Comparison of ENCODE assay signal across 1 cellular context in genomic region chr2:98445708-98446577, GRCh38.
TF ChIP-seq lines count a peak whose summit lies in the region.

No MANE protein-coding gene starts in this region.

TF ChIP-seq in HepG2, 621 proteins besides CTCF, POLR2A, EP300 and RAD21 (continued from another document and continues in another):
- TF ChIP-seq, protein P1, sequence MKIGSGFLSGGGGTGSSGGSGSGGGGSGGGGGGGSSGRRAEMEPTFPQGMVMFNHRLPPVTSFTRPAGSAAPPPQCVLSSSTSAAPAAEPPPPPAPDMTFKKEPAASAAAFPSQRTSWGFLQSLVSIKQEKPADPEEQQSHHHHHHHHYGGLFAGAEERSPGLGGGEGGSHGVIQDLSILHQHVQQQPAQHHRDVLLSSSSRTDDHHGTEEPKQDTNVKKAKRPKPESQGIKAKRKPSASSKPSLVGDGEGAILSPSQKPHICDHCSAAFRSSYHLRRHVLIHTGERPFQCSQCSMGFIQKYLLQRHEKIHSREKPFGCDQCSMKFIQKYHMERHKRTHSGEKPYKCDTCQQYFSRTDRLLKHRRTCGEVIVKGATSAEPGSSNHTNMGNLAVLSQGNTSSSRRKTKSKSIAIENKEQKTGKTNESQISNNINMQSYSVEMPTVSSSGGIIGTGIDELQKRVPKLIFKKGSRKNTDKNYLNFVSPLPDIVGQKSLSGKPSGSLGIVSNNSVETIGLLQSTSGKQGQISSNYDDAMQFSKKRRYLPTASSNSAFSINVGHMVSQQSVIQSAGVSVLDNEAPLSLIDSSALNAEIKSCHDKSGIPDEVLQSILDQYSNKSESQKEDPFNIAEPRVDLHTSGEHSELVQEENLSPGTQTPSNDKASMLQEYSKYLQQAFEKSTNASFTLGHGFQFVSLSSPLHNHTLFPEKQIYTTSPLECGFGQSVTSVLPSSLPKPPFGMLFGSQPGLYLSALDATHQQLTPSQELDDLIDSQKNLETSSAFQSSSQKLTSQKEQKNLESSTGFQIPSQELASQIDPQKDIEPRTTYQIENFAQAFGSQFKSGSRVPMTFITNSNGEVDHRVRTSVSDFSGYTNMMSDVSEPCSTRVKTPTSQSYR (CRISPR knock-in tag; IDR thresholded peaks at IDR 0.05; ENCODE audit: borderline replicate concordance), result peak; percentile 50; the same call in 1 of the 2 replicates
- peak; percentile 60; the same call in 1 of the 2 replicates for TF ChIP-seq ZBTB4 (CRISPR knock-in tag; IDR thresholded peaks at IDR 0.05; ENCODE audit: borderline replicate concordance)
- TF ChIP-seq ZNF572 (CRISPR knock-in tag; IDR thresholded peaks at IDR 0.05), result peak; percentile 74; the same call in 1 of the 2 replicates
- 0 out of 2 replicates have a peak, but pooled peaks have one; percentile 78 for TF ChIP-seq CENPBD1 (CRISPR knock-in tag; IDR thresholded peaks at IDR 0.05; ENCODE audit: borderline replicate concordance, low read depth)
- TF ChIP-seq, protein P2, sequence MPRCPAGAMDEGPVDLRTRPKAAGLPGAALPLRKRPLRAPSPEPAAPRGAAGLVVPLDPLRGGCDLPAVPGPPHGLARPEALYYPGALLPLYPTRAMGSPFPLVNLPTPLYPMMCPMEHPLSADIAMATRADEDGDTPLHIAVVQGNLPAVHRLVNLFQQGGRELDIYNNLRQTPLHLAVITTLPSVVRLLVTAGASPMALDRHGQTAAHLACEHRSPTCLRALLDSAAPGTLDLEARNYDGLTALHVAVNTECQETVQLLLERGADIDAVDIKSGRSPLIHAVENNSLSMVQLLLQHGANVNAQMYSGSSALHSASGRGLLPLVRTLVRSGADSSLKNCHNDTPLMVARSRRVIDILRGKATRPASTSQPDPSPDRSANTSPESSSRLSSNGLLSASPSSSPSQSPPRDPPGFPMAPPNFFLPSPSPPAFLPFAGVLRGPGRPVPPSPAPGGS (CRISPR knock-in tag; IDR thresholded peaks at IDR 0.05), result 0 out of 2 replicates have a peak, but pooled peaks have one; percentile 74
- TF ChIP-seq MAFK (conservative IDR thresholded peaks at IDR 0.05 in 1 of 2, IDR thresholded peaks at IDR 0.05 in 1 of 2; ENCODE audit: low read length in 2 of 2), result peak in 1 of 2 experiments; percentile 19; a peak in 1 of 4 replicates
- 0 out of 2 replicates have a peak, but pooled peaks have one; percentile 6 for TF ChIP-seq TBX2 (CRISPR knock-in tag; IDR thresholded peaks at IDR 0.05; ENCODE audit: borderline replicate concordance)
- TF ChIP-seq ZNF879 (CRISPR knock-in tag; IDR thresholded peaks at IDR 0.05), result no peak
- TF ChIP-seq SAP130 (CRISPR knock-in tag; IDR thresholded peaks at IDR 0.05; ENCODE audit: low read depth), result peak; percentile 57; the same call in 1 of the 2 replicates
- TF ChIP-seq, protein P3, sequence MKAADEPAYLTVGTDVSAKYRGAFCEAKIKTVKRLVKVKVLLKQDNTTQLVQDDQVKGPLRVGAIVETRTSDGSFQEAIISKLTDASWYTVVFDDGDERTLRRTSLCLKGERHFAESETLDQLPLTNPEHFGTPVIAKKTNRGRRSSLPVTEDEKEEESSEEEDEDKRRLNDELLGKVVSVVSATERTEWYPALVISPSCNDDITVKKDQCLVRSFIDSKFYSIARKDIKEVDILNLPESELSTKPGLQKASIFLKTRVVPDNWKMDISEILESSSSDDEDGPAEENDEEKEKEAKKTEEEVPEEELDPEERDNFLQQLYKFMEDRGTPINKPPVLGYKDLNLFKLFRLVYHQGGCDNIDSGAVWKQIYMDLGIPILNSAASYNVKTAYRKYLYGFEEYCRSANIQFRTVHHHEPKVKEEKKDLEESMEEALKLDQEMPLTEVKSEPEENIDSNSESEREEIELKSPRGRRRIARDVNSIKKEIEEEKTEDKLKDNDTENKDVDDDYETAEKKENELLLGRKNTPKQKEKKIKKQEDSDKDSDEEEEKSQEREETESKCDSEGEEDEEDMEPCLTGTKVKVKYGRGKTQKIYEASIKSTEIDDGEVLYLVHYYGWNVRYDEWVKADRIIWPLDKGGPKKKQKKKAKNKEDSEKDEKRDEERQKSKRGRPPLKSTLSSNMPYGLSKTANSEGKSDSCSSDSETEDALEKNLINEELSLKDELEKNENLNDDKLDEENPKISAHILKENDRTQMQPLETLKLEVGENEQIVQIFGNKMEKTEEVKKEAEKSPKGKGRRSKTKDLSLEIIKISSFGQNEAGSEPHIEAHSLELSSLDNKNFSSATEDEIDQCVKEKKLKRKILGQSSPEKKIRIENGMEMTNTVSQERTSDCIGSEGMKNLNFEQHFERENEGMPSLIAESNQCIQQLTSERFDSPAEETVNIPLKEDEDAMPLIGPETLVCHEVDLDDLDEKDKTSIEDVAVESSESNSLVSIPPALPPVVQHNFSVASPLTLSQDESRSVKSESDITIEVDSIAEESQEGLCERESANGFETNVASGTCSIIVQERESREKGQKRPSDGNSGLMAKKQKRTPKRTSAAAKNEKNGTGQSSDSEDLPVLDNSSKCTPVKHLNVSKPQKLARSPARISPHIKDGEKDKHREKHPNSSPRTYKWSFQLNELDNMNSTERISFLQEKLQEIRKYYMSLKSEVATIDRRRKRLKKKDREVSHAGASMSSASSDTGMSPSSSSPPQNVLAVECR (CRISPR knock-in tag; IDR thresholded peaks at IDR 0.05; ENCODE audit: borderline replicate concordance), result peak; percentile 52; the same call in 1 of the 2 replicates
- TF ChIP-seq ZNF484 (CRISPR knock-in tag; IDR thresholded peaks at IDR 0.05; ENCODE audit: borderline replicate concordance, low read depth), result no peak
- TF ChIP-seq, protein P4, sequence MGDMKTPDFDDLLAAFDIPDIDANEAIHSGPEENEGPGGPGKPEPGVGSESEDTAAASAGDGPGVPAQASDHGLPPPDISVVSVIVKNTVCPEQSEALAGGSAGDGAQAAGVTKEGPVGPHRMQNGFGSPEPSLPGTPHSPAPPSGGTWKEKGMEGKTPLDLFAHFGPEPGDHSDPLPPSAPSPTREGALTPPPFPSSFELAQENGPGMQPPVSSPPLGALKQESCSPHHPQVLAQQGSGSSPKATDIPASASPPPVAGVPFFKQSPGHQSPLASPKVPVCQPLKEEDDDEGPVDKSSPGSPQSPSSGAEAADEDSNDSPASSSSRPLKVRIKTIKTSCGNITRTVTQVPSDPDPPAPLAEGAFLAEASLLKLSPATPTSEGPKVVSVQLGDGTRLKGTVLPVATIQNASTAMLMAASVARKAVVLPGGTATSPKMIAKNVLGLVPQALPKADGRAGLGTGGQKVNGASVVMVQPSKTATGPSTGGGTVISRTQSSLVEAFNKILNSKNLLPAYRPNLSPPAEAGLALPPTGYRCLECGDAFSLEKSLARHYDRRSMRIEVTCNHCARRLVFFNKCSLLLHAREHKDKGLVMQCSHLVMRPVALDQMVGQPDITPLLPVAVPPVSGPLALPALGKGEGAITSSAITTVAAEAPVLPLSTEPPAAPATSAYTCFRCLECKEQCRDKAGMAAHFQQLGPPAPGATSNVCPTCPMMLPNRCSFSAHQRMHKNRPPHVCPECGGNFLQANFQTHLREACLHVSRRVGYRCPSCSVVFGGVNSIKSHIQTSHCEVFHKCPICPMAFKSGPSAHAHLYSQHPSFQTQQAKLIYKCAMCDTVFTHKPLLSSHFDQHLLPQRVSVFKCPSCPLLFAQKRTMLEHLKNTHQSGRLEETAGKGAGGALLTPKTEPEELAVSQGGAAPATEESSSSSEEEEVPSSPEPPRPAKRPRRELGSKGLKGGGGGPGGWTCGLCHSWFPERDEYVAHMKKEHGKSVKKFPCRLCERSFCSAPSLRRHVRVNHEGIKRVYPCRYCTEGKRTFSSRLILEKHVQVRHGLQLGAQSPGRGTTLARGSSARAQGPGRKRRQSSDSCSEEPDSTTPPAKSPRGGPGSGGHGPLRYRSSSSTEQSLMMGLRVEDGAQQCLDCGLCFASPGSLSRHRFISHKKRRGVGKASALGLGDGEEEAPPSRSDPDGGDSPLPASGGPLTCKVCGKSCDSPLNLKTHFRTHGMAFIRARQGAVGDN (CRISPR knock-in tag; IDR thresholded peaks at IDR 0.05), result peak; percentile 32; the same call in 1 of the 2 replicates
- TF ChIP-seq, protein P5, sequence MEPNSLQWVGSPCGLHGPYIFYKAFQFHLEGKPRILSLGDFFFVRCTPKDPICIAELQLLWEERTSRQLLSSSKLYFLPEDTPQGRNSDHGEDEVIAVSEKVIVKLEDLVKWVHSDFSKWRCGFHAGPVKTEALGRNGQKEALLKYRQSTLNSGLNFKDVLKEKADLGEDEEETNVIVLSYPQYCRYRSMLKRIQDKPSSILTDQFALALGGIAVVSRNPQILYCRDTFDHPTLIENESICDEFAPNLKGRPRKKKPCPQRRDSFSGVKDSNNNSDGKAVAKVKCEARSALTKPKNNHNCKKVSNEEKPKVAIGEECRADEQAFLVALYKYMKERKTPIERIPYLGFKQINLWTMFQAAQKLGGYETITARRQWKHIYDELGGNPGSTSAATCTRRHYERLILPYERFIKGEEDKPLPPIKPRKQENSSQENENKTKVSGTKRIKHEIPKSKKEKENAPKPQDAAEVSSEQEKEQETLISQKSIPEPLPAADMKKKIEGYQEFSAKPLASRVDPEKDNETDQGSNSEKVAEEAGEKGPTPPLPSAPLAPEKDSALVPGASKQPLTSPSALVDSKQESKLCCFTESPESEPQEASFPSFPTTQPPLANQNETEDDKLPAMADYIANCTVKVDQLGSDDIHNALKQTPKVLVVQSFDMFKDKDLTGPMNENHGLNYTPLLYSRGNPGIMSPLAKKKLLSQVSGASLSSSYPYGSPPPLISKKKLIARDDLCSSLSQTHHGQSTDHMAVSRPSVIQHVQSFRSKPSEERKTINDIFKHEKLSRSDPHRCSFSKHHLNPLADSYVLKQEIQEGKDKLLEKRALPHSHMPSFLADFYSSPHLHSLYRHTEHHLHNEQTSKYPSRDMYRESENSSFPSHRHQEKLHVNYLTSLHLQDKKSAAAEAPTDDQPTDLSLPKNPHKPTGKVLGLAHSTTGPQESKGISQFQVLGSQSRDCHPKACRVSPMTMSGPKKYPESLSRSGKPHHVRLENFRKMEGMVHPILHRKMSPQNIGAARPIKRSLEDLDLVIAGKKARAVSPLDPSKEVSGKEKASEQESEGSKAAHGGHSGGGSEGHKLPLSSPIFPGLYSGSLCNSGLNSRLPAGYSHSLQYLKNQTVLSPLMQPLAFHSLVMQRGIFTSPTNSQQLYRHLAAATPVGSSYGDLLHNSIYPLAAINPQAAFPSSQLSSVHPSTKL (CRISPR knock-in tag; IDR thresholded peaks at IDR 0.05), result 0 out of 2 replicates have a peak, but pooled peaks have one; percentile 7
- TF ChIP-seq SUZ12 (IDR thresholded peaks at IDR 0.05; ENCODE audit: low read depth, low read length), result no peak
- 0 out of 2 replicates have a peak, but pooled peaks have one; percentile 28 for TF ChIP-seq ZNF567 (CRISPR knock-in tag; IDR thresholded peaks at IDR 0.05; ENCODE audit: borderline replicate concordance)
- TF ChIP-seq BRD4 (CRISPR knock-in tag; IDR thresholded peaks at IDR 0.05), result no peak
- 0 out of 2 replicates have a peak, but pooled peaks have one; percentile 13 for TF ChIP-seq FOXO1 (CRISPR knock-in tag; IDR thresholded peaks at IDR 0.05)
- 0 out of 2 replicates have a peak, but pooled peaks have one; percentile 46 for TF ChIP-seq PHF21A (CRISPR knock-in tag; IDR thresholded peaks at IDR 0.05)
- 0 out of 2 replicates have a peak, but pooled peaks have one; percentile 11 for TF ChIP-seq KLF6 (CRISPR knock-in tag; IDR thresholded peaks at IDR 0.05)
- TF ChIP-seq ZNF329 (CRISPR knock-in tag; IDR thresholded peaks at IDR 0.05; ENCODE audit: low read depth), result no peak
- TF ChIP-seq, protein P6, sequence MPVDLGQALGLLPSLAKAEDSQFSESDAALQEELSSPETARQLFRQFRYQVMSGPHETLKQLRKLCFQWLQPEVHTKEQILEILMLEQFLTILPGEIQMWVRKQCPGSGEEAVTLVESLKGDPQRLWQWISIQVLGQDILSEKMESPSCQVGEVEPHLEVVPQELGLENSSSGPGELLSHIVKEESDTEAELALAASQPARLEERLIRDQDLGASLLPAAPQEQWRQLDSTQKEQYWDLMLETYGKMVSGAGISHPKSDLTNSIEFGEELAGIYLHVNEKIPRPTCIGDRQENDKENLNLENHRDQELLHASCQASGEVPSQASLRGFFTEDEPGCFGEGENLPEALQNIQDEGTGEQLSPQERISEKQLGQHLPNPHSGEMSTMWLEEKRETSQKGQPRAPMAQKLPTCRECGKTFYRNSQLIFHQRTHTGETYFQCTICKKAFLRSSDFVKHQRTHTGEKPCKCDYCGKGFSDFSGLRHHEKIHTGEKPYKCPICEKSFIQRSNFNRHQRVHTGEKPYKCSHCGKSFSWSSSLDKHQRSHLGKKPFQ (CRISPR knock-in tag; IDR thresholded peaks at IDR 0.05; ENCODE audit: insufficient replicate concordance), result peak; percentile 34
- no peak for TF ChIP-seq ZNF264 (CRISPR knock-in tag; IDR thresholded peaks at IDR 0.05)
- peak; percentile 46; the same call in 1 of the 2 replicates for TF ChIP-seq THAP9 (CRISPR knock-in tag; IDR thresholded peaks at IDR 0.05; ENCODE audit: borderline replicate concordance)
